Comparison of ENCODE assay signal across 1 cellular context in the genomic region with DNA sequence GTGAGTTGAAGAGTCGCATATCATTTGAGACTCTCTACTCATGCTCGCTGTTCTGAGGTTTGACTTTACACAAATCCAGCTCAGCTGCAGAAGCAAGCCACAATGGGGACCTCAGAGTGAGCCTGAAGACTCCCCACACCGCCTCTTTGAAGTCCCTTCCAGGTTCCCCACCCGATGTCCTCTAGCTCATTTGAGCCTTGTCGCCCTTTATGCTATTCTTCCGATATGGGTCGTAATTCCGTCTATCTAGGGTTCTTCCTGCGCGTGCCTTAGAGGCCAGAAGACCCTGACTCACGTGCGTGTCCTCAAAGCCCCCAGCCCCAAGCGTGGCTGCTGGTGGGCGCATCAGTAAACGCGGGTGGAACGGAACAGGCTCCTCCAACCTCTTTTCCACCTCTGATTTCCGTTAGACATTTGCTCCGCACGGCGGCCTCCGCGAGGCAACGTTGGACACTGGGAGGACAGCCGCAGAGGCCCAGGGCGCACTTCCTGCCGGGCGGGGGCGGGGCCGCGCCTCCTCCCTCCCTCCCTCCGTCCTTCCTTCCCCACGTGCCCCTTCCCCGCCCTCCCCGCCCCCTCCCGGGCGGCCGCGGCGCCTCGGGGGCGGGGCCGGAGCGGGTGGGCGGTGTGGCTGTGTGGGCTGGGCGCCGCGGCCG.
A peak's percentile ranks its signal among the peaks of the same experiment; 100 is the strongest.
TF ChIP-seq lines count a peak whose summit lies in the region.

A gene with protein sequence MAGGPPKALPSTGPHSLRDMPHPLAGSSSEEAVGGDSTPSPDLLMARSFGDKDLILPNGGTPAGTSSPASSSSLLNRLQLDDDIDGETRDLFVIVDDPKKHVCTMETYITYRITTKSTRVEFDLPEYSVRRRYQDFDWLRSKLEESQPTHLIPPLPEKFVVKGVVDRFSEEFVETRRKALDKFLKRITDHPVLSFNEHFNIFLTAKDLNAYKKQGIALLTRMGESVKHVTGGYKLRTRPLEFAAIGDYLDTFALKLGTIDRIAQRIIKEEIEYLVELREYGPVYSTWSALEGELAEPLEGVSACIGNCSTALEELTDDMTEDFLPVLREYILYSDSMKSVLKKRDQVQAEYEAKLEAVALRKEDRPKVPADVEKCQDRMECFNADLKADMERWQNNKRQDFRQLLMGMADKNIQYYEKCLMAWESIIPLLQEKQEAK (plus strand): TSS at position 650 of the 656 bp plus-strand sequence. CDS start 242 bp downstream, outside the sequence.

TF ChIP-seq in K562, 482 proteins besides CTCF, POLR2A, EP300 and RAD21 (continued from another document and continues in another):
- TF ChIP-seq, protein P1, sequence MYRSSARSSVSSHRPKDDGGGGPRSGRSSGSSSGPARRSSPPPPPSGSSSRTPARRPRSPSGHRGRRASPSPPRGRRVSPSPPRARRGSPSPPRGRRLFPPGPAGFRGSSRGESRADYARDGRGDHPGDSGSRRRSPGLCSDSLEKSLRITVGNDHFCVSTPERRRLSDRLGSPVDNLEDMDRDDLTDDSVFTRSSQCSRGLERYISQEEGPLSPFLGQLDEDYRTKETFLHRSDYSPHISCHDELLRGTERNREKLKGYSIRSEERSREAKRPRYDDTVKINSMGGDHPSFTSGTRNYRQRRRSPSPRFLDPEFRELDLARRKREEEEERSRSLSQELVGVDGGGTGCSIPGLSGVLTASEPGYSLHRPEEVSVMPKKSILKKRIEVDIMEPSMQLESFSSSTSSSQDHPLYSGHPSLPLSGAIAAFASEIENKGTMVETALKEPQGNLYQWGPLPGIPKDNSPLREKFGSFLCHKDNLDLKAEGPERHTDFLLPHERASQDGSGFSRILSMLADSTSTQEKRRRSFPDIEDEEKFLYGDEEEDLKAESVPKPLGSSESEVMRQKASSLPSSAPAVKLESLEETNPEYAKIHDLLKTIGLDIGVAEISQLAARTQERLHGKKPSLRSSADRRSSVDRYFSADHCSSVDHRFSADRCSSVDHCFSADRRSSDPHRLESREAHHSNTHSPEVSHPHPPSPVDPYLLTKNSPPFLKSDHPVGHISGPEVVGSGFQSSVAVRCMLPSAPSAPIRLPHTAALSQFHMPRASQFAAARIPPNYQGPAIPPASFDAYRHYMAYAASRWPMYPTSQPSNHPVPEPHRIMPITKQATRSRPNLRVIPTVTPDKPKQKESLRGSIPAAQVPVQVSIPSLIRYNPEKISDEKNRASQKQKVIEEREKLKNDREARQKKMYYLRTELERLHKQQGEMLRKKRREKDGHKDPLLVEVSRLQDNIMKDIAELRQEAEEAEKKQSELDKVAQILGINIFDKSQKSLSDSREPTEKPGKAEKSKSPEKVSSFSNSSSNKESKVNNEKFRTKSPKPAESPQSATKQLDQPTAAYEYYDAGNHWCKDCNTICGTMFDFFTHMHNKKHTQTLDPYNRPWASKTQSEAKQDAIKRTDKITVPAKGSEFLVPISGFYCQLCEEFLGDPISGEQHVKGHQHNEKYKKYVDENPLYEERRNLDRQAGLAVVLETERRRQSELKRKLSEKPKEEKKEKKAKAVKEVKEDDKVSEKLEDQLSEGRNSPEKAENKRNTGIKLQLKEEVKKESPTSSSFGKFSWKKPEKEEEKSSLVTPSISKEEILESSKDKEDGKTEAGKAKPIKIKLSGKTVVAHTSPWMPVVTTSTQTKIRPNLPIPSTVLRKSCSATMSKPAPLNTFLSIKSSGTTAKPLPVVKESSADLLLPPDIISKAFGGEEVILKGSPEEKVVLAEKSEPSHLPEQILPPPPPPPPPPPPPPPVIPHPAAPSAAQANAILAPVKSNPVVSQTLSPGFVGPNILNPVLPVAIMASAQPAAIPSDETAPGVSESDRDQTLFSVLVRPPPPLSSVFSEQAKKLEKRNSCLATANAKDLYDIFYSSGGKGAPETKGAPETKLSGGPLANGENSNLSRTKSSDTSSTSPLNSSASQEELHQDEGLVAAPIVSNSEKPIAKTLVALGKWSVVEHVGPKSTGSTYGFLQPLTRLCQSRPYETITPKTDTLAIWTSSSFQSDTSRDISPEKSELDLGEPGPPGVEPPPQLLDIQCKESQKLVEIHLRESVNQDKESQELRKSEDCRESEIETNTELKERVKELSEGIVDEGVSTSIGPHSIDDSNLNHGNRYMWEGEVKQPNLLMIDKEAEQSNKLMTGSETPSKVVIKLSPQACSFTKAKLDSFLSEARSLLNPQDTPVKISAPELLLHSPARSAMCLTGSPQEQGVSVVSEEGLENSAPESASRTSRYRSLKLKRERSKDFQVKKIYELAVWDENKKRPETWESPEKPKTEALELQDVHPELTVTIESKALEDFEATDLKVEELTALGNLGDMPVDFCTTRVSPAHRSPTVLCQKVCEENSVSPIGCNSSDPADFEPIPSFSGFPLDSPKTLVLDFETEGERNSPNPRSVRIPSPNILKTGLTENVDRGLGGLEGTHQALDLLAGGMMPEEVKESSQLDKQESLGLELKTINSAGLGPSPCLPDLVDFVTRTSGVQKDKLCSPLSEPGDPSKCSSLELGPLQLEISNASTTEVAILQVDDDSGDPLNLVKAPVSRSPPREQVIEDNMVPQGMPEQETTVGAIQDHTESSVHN (IDR thresholded peaks at IDR 0.05; ENCODE audit: borderline replicate concordance in 1 of 2, low read depth in 1 of 2): no peak
- TF ChIP-seq ZNF121 (CRISPR knock-in tag; conservative IDR thresholded peaks at IDR 0.05): no peak
- TF ChIP-seq GATAD2B (IDR thresholded peaks at IDR 0.05; ENCODE audit: borderline replicate concordance): no peak
- TF ChIP-seq TAF7 (tag; IDR thresholded peaks at IDR 0.05): peak; percentile 77
- no peak for TF ChIP-seq HSF4 (CRISPR knock-in tag; IDR thresholded peaks at IDR 0.05; ENCODE audit: borderline replicate concordance)
- no peak for TF ChIP-seq ZNF347 (CRISPR knock-in tag; IDR thresholded peaks at IDR 0.05; ENCODE audit: low read depth)
- no peak for TF ChIP-seq RBM17 (IDR thresholded peaks at IDR 0.05; ENCODE audit: borderline replicate concordance, low read depth, low read length)
- TF ChIP-seq EHMT2 (IDR thresholded peaks at IDR 0.05): no peak
- 0 out of 2 replicates have a peak, but pooled peaks have one; percentile 32 for TF ChIP-seq ZNF766 (CRISPR knock-in tag; conservative IDR thresholded peaks at IDR 0.05)
- TF ChIP-seq LCOR (CRISPR knock-in tag; IDR thresholded peaks at IDR 0.05): peak; percentile 33; the same call in 1 of the 2 replicates
- TF ChIP-seq, protein P2, sequence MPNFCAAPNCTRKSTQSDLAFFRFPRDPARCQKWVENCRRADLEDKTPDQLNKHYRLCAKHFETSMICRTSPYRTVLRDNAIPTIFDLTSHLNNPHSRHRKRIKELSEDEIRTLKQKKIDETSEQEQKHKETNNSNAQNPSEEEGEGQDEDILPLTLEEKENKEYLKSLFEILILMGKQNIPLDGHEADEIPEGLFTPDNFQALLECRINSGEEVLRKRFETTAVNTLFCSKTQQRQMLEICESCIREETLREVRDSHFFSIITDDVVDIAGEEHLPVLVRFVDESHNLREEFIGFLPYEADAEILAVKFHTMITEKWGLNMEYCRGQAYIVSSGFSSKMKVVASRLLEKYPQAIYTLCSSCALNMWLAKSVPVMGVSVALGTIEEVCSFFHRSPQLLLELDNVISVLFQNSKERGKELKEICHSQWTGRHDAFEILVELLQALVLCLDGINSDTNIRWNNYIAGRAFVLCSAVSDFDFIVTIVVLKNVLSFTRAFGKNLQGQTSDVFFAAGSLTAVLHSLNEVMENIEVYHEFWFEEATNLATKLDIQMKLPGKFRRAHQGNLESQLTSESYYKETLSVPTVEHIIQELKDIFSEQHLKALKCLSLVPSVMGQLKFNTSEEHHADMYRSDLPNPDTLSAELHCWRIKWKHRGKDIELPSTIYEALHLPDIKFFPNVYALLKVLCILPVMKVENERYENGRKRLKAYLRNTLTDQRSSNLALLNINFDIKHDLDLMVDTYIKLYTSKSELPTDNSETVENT (CRISPR knock-in tag; IDR thresholded peaks at IDR 0.05): peak; percentile 78; the same call in 1 of the 2 replicates
- TF ChIP-seq POLR2AphosphoS2 (IDR thresholded peaks at IDR 0.05; ENCODE audit: low read length): 0 out of 2 replicates have a peak, but pooled peaks have one; percentile 37
- no peak; a peak in 1 of 4 replicates for TF ChIP-seq TEAD1 (CRISPR knock-in tag; IDR thresholded peaks at IDR 0.05)
- TF ChIP-seq DIDO1 (tag; IDR thresholded peaks at IDR 0.05; ENCODE audit: low read depth): 0 out of 2 replicates have a peak, but pooled peaks have one; percentile 31
- TF ChIP-seq NCOA2 (IDR thresholded peaks at IDR 0.05; ENCODE audit: partially characterized antibody in 2 of 2): no peak
- no peak for TF ChIP-seq FOXK2 (conservative IDR thresholded peaks at IDR 0.05 in 1 of 2, IDR thresholded peaks at IDR 0.05 in 1 of 2; ENCODE audit: low read depth in 2 of 2)
- 0 out of 2 replicates have a peak, but pooled peaks have one; percentile 45 for TF ChIP-seq GATAD2A (IDR thresholded peaks at IDR 0.05)
- TF ChIP-seq FOSL1 (tag; conservative IDR thresholded peaks at IDR 0.05): 0 out of 2 replicates have a peak, but pooled peaks have one; percentile 25
- TF ChIP-seq FOXA3 (CRISPR knock-in tag; conservative IDR thresholded peaks at IDR 0.05 in 1 of 2, IDR thresholded peaks at IDR 0.05 in 1 of 2): no peak
- TF ChIP-seq NEUROD1 (IDR thresholded peaks at IDR 0.05; ENCODE audit: borderline replicate concordance, low read depth, low read length, partially characterized antibody): peak; percentile 51
- TF ChIP-seq, protein P3, sequence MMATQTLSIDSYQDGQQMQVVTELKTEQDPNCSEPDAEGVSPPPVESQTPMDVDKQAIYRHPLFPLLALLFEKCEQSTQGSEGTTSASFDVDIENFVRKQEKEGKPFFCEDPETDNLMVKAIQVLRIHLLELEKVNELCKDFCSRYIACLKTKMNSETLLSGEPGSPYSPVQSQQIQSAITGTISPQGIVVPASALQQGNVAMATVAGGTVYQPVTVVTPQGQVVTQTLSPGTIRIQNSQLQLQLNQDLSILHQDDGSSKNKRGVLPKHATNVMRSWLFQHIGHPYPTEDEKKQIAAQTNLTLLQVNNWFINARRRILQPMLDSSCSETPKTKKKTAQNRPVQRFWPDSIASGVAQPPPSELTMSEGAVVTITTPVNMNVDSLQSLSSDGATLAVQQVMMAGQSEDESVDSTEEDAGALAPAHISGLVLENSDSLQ (IDR thresholded peaks at IDR 0.05): 0 out of 2 replicates have a peak, but pooled peaks have one; percentile 7
- TF ChIP-seq, protein P4, sequence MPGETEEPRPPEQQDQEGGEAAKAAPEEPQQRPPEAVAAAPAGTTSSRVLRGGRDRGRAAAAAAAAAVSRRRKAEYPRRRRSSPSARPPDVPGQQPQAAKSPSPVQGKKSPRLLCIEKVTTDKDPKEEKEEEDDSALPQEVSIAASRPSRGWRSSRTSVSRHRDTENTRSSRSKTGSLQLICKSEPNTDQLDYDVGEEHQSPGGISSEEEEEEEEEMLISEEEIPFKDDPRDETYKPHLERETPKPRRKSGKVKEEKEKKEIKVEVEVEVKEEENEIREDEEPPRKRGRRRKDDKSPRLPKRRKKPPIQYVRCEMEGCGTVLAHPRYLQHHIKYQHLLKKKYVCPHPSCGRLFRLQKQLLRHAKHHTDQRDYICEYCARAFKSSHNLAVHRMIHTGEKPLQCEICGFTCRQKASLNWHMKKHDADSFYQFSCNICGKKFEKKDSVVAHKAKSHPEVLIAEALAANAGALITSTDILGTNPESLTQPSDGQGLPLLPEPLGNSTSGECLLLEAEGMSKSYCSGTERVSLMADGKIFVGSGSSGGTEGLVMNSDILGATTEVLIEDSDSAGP (CRISPR knock-in tag; IDR thresholded peaks at IDR 0.05): no peak
- TF ChIP-seq, protein P5, sequence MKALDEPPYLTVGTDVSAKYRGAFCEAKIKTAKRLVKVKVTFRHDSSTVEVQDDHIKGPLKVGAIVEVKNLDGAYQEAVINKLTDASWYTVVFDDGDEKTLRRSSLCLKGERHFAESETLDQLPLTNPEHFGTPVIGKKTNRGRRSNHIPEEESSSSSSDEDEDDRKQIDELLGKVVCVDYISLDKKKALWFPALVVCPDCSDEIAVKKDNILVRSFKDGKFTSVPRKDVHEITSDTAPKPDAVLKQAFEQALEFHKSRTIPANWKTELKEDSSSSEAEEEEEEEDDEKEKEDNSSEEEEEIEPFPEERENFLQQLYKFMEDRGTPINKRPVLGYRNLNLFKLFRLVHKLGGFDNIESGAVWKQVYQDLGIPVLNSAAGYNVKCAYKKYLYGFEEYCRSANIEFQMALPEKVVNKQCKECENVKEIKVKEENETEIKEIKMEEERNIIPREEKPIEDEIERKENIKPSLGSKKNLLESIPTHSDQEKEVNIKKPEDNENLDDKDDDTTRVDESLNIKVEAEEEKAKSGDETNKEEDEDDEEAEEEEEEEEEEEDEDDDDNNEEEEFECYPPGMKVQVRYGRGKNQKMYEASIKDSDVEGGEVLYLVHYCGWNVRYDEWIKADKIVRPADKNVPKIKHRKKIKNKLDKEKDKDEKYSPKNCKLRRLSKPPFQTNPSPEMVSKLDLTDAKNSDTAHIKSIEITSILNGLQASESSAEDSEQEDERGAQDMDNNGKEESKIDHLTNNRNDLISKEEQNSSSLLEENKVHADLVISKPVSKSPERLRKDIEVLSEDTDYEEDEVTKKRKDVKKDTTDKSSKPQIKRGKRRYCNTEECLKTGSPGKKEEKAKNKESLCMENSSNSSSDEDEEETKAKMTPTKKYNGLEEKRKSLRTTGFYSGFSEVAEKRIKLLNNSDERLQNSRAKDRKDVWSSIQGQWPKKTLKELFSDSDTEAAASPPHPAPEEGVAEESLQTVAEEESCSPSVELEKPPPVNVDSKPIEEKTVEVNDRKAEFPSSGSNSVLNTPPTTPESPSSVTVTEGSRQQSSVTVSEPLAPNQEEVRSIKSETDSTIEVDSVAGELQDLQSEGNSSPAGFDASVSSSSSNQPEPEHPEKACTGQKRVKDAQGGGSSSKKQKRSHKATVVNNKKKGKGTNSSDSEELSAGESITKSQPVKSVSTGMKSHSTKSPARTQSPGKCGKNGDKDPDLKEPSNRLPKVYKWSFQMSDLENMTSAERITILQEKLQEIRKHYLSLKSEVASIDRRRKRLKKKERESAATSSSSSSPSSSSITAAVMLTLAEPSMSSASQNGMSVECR (CRISPR knock-in tag; IDR thresholded peaks at IDR 0.05): peak; percentile 69
- TF ChIP-seq, protein P6, sequence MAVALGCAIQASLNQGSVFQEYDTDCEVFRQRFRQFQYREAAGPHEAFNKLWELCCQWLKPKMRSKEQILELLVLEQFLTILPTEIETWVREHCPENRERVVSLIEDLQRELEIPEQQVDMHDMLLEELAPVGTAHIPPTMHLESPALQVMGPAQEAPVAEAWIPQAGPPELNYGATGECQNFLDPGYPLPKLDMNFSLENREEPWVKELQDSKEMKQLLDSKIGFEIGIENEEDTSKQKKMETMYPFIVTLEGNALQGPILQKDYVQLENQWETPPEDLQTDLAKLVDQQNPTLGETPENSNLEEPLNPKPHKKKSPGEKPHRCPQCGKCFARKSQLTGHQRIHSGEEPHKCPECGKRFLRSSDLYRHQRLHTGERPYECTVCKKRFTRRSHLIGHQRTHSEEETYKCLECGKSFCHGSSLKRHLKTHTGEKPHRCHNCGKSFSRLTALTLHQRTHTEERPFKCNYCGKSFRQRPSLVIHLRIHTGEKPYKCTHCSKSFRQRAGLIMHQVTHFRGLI (CRISPR knock-in tag; IDR thresholded peaks at IDR 0.05): no peak
- peak; percentile 63; the same call in 1 of the 2 replicates for TF ChIP-seq KDM2B (CRISPR knock-in tag; IDR thresholded peaks at IDR 0.05)
- TF ChIP-seq TBL1XR1 (IDR thresholded peaks at IDR 0.05; ENCODE audit: low read length in 2 of 2): 0 out of 4 replicates have a peak, but pooled peaks of 1 of the 2 experiments have one; percentile 35
- no peak for TF ChIP-seq WHSC1 (IDR thresholded peaks at IDR 0.05; ENCODE audit: low read length)
- no peak for TF ChIP-seq NFYB (IDR thresholded peaks at IDR 0.05; ENCODE audit: extremely low read depth, insufficient read length)
- TF ChIP-seq ZNF224 (CRISPR knock-in tag; IDR thresholded peaks at IDR 0.05): 0 out of 2 replicates have a peak, but pooled peaks have one; percentile 37
- peak; percentile 69; the same call in 1 of the 2 replicates for TF ChIP-seq ETV5 (CRISPR knock-in tag; IDR thresholded peaks at IDR 0.05; ENCODE audit: low read depth)
- peak; percentile 74 for TF ChIP-seq TAF9B (IDR thresholded peaks at IDR 0.05; ENCODE audit: partially characterized antibody)
